ENCODE assay signal across 9 cellular contexts in genomic region chr11:43947003-43947500, GRCh38. TPM values are rescaled to one million over a fixed set of nuclear protein-coding genes. Genes with fewer than 3 reads are reported as not detected.
DNase-seq lines count a peak whose midpoint lies in the region; ATAC-seq and TF ChIP-seq lines count a peak whose summit lies in the region.
"Had no signal": no experiment of that assay in that cellular context is flagged by ENCODE, and none has a peak within 500 bp of the region (broad histone marks: within the 10 kb centered on the region; RNA-seq: fewer than 3 reads in every experiment).

No MANE protein-coding gene starts in this region.

- H3K9me3 ChIP-seq in H9 (ENCODE audit: control insufficient read depth, low read depth, low read length): no peaks in the 10 kb centered on the region
- no peaks in the 10 kb centered on the region for H3K9me3 ChIP-seq in Panc1 (ENCODE audit: control insufficient read depth, insufficient read depth, low read depth, low read length)
- no peaks in the 10 kb centered on the region for H3K9me3 ChIP-seq in gastrocnemius medialis

- H3K9me3 Mint-ChIP-seq in H9: peaks cover 3% of the 10 kb centered on the region in 2 experiments; a peak in 2 of 5 replicates
- no peaks in the 10 kb centered on the region for H3K9me3 Mint-ChIP-seq in activated T-cell treated with anti-CD3 and anti-CD28 coated beads, Interleukin-2, amount 50 U/mL, for 72 hours
- H3K9me3 Mint-ChIP-seq: activated naive CD4-positive, alpha-beta T cell treated with anti-CD3 and anti-CD28 coated beads, Interleukin-2, amount 50 U/mL, for 72 hours had no signal

- no peaks in the 10 kb centered on the region for H3K79me1 ChIP-seq in H9 (ENCODE audit: insufficient read depth, low read depth, low read length, poor library complexity, severe bottlenecking)

- H2BK12ac ChIP-seq in H9 (ENCODE audit: insufficient read length, low read depth, low read length): no peak overlapping the region

- no peaks in the 10 kb centered on the region for H3K79me2 ChIP-seq in H9 (ENCODE audit: insufficient read depth, low read length)

- DNase-seq in H9: peak; percentile 71
- no peak for DNase-seq in Panc1 (ENCODE audit: low read depth, low spot score)
- peak; percentile 55 for DNase-seq in fibroblast of mammary gland (ENCODE audit: low read depth)
- DNase-seq in gastrocnemius medialis: no peak
- no peak for DNase-seq in activated T-cell treated with anti-CD3 and anti-CD28 coated beads, Interleukin-2, amount 50 U/mL, for 72 hours
- DNase-seq in A172 (ENCODE audit: low spot score): no peak
- DNase-seq: stimulated activated CD4-positive, alpha-beta T cell treated with anti-CD3 and anti-CD28 coated beads, Interleukin-2, amount 100 ng/mL, for 48 hours had no signal

- H2BK5ac ChIP-seq in H9 (ENCODE audit: insufficient read length, low read length): no peak overlapping the region

- H2AK5ac ChIP-seq in H9 (ENCODE audit: insufficient read length, low read length): no peak overlapping the region

- no TSS peak for BruUV-seq in Panc1 (replicated peaks; lab: Mats Ljungman, UMichigan)

- H3K27me3 Mint-ChIP-seq in H9 (ENCODE audit: low read depth): peaks cover 46% of the 10 kb centered on the region
- H3K27me3 Mint-ChIP-seq in activated T-cell treated with anti-CD3 and anti-CD28 coated beads, Interleukin-2, amount 50 U/mL, for 72 hours (ENCODE audit: low read depth): peaks cover 62% of the 10 kb centered on the region

- no peaks in the 10 kb centered on the region for H3K36me3 ChIP-seq in Panc1 (ENCODE audit: control insufficient read depth, insufficient read depth, low read length)
- H3K36me3 ChIP-seq in gastrocnemius medialis: no peaks in the 10 kb centered on the region

- H3K23ac ChIP-seq in H9 (ENCODE audit: insufficient read length, low read depth, low read length): no peak overlapping the region

- H4K5ac ChIP-seq in H9 (ENCODE audit: insufficient read length, low read depth, low read length): no peak overlapping the region

- no peak overlapping the region for H3K56ac ChIP-seq in H9 (ENCODE audit: insufficient read length, low read depth, low read length)

- H3K27me3 ChIP-seq in H9 (ENCODE audit: insufficient read depth, low read length) (peaks cover 22% of the 10 kb centered on the region), Panc1 (ENCODE audit: control insufficient read depth, insufficient read depth, low read length) (peaks cover 9% of the 10 kb centered on the region; the same call in 1 of the 2 replicates), gastrocnemius medialis (peaks cover 0 to 14% (median 11%) of the 10 kb centered on the region in 3 donors)

- peaks cover 13% of the 10 kb centered on the region for H3K23me2 ChIP-seq in H9 (ENCODE audit: insufficient read length, low read depth, low read length, poor library complexity, severe bottlenecking)

- H3K4me2 ChIP-seq in H9 (ENCODE audit: insufficient read depth, insufficient read length, low read length): no peak overlapping the region

- H4K91ac ChIP-seq in H9 (ENCODE audit: insufficient read length, low read depth, low read length): no peak overlapping the region

- peak overlapping the region in 1 of 3 experiments; percentile 1; a peak in 1 of 7 replicates for H3K27ac Mint-ChIP-seq in H9
- no peak overlapping the region for H3K27ac Mint-ChIP-seq in activated T-cell treated with anti-CD3 and anti-CD28 coated beads, Interleukin-2, amount 50 U/mL, for 72 hours
- H3K27ac Mint-ChIP-seq: activated naive CD4-positive, alpha-beta T cell treated with anti-CD3 and anti-CD28 coated beads, Interleukin-2, amount 50 U/mL, for 72 hours had no signal

- H4K8ac ChIP-seq in H9 (replicated peaks; ENCODE audit: insufficient read length, low read depth, low read length): no peak overlapping the region

- no peak overlapping the region for H2BK20ac ChIP-seq in H9 (ENCODE audit: low read depth, low read length, poor library complexity, severe bottlenecking)

- H3K4me3 Mint-ChIP-seq in H9: peak overlapping the region in 1 of 2 experiments; percentile 49; a peak in 2 of 5 replicates
- no peak overlapping the region for H3K4me3 Mint-ChIP-seq in activated T-cell treated with anti-CD3 and anti-CD28 coated beads, Interleukin-2, amount 50 U/mL, for 72 hours

- TF ChIP-seq CTCF in H9 (conservative IDR thresholded peaks at IDR 0.05) (peak; percentile 64), Panc1 (IDR thresholded peaks at IDR 0.05) (peak; percentile 41; the same call in 1 of the 2 replicates), fibroblast of mammary gland (conservative IDR thresholded peaks at IDR 0.05; ENCODE audit: control insufficient read depth, insufficient read depth, low read depth, low read length) (peak; percentile 35), gastrocnemius medialis (IDR thresholded peaks at IDR 0.05 in 4 of 5, conservative IDR thresholded peaks at IDR 0.05 in 1 of 5) (peak in 1 of 5 experiments; percentile 9)

- no peaks in the 10 kb centered on the region for H4K20me1 ChIP-seq in H9 (ENCODE audit: control insufficient read depth, insufficient read depth, insufficient read length)

- H2BK15ac ChIP-seq in H9 (ENCODE audit: low read depth, low read length): no peak overlapping the region

- WGBS in H9 (ENCODE audit: extremely low coverage, insufficient read length, low lambda C conversion rate): no CpG with 5 or more reads among the region's 9 CpGs

- H2BK120ac ChIP-seq in H9 (ENCODE audit: low read depth, low read length, poor library complexity, severe bottlenecking): no peak overlapping the region

- H3K4ac ChIP-seq in H9 (ENCODE audit: low read depth, low read length): no peak overlapping the region

- ATAC-seq in Panc1 (no peak), gastrocnemius medialis (no peak), GM21526 (IDR thresholded peaks at IDR 0.05; ENCODE audit: low FRiP score, unreplicated experiment) (no peak)
- no peak for ATAC-seq in activated T-cell treated with anti-CD3 and anti-CD28 coated beads, Interleukin-2, amount 50 U/mL, for 72 hours (replicated peaks in 1 of 2)
- ATAC-seq: activated naive CD4-positive, alpha-beta T cell treated with anti-CD3 and anti-CD28 coated beads, Interleukin-2, amount 50 U/mL, for 72 hours had no signal

- POLR2A ChIA-PET in Panc1 (lab: Charles Lee): interaction anchor here (0.8 kb wide), 1 partner anchor 24 kb away, joined by 3 read pairs; no protein-coding TSS in a partner anchor

- H3K4me1 Mint-ChIP-seq in H9: peaks cover 44 to 52% of the 10 kb centered on the region in 2 experiments
- H3K4me1 Mint-ChIP-seq in activated T-cell treated with anti-CD3 and anti-CD28 coated beads, Interleukin-2, amount 50 U/mL, for 72 hours (ENCODE audit: low read depth): peaks cover 18% of the 10 kb centered on the region

- H3K4me1 ChIP-seq in H9 (ENCODE audit: insufficient read depth, low read length) (no peaks in the 10 kb centered on the region), Panc1 (ENCODE audit: control insufficient read depth, insufficient read depth, low read length) (peaks cover 7% of the 10 kb centered on the region; the same call in 1 of the 2 replicates), gastrocnemius medialis (peaks cover 9 to 14% of the 10 kb centered on the region in 2 donors)

- H3T11ph ChIP-seq in H9 (ENCODE audit: low read length): no peak overlapping the region

- no peak overlapping the region for H3K9ac ChIP-seq in H9 (ENCODE audit: extremely low read depth, insufficient read length, low read length)

- intact Hi-C loops in Panc1 (cut with micrococcal nuclease; ENCODE audit: unreplicated experiment): loop anchor here (10.0 kb wide), 1 partner anchor 88 kb away; no protein-coding TSS in a partner anchor
- intact Hi-C loops in gastrocnemius medialis (cut with DNase I; ENCODE audit: low total_unique reads): loop anchor here (5.0 kb wide), 1 partner anchor 85 kb away; no protein-coding TSS in a partner anchor

- CTCF ChIA-PET in Panc1 (lab: Charles Lee): no interaction called here

- H2AFZ ChIP-seq in H9 (ENCODE audit: low read length): no peak overlapping the region

- in situ Hi-C loops in Panc1 (cut with HindIII; ENCODE audit: low pct_unique_long_range_greater_than_20kb, low sequenced_read_pairs): no loop called here
- in situ Hi-C loops in gastrocnemius medialis (cut with MboI; ENCODE audit: low sequenced_read_pairs in 4 of 4): loop anchor here (5.0 to 10.0 kb wide), 3 partner anchors 52 to 88 kb away; no protein-coding TSS in a partner anchor

- H3K14ac ChIP-seq in H9 (ENCODE audit: insufficient read depth, low read length): no peak overlapping the region

- no peak overlapping the region for H3K18ac ChIP-seq in H9 (ENCODE audit: insufficient read length, low read depth, low read length)

- H3K27ac ChIP-seq in H9 (ENCODE audit: insufficient read length, low read depth, low read length): no peak overlapping the region
- H3K27ac ChIP-seq in Panc1 (ENCODE audit: low read length): no peak overlapping the region
- H3K27ac ChIP-seq in gastrocnemius medialis: peak overlapping the region in 3 of 4 donors; percentile 26 to 62 (median 47)

- TF ChIP-seq POLR2A in gastrocnemius medialis (IDR thresholded peaks at IDR 0.05): no peak

- H3K36me3 Mint-ChIP-seq in H9 (ENCODE audit: insufficient read depth in 1 of 3, low read depth in 3 of 3): peaks cover 0 to 3% (median 0%) of the 10 kb centered on the region in 3 experiments; a peak in 2 of 7 replicates
- peaks cover 4 to 6% of the 10 kb centered on the region in 2 donors for H3K36me3 Mint-ChIP-seq in activated T-cell treated with anti-CD3 and anti-CD28 coated beads, Interleukin-2, amount 50 U/mL, for 72 hours (ENCODE audit: insufficient read depth in 2 of 2)

- H3K4me3 ChIP-seq in Panc1 (ENCODE audit: low read depth in 2 of 2, low read length in 2 of 2) (no peak overlapping the region), fibroblast of mammary gland (ENCODE audit: control insufficient read depth, low read depth, low read length) (no peak overlapping the region), gastrocnemius medialis (no peak overlapping the region)

RNA-seq across cellular contexts. Expression of gene C11orf96, which starts 4.6 kb away (rescaled TPM):
- total RNA-seq in H9 (2021): 1.3 and 1.4 TPM in 2 replicates
- total RNA-seq in Panc1 (2021; ENCODE audit: unreplicated experiment): 0.41 TPM
- polyA plus RNA-seq in Panc1 (2012; ENCODE audit: insufficient read length): not detected
- 100 to 1,000 TPM in 1 of 4 donors, 10 to 100 TPM in 3; 22.4 to 220 (median 78.4) TPM for total RNA-seq in gastrocnemius medialis
- 1 to 10 TPM; 4.7 to 8.6 TPM for total RNA-seq in activated T-cell treated with anti-CD3 and anti-CD28 coated beads, Interleukin-2, amount 50 U/mL, for 72 hours
- total RNA-seq in A172 (2014; rRNA removed; shearing (Covaris generic)): 0.36 and 0.53 TPM in 2 replicates

Comparison
In these comparisons a context has a peak if more than half of its experiments do, and no peak if none do; other contexts are left out.
1. DNase-seq: peak in H9 (single experiment) and fibroblast of mammary gland (single experiment); none in Panc1 (single experiment), gastrocnemius medialis (0 of 2), activated T-cell treated with anti-CD3 and anti-CD28 coated beads, Interleukin-2, amount 50 U/mL, for 72 hours (0 of 2) and A172 (single experiment).
2. H3K27ac ChIP-seq: peak in gastrocnemius medialis (3 of 4); none in H9 (single experiment) and Panc1 (single experiment).